In the genomic region with DNA sequence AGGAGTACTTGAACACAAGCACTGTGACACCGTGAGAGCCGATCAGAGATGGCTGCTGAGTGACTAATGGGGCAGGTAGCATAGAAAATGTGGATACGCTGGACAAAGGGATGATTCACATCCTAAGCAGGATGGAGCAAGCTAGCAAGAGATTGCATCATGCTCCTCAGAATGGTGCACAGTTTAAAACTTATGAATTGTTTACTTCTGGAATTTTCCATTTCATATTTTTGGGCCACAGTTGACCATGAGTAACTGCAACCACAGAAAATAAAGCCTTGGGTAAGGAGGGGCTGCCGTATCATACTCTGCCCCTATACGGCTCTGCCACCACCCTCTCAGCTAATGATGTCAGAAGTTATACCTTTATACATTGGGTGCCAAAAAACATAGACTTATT, we compare ENCODE assay signal across 10 cellular contexts. TPM values are rescaled to one million over a fixed set of nuclear protein-coding genes. Genes with fewer than 3 reads are reported as not detected.
DNase-seq lines count a peak whose midpoint lies in the region; ATAC-seq, FAIRE-seq and TF ChIP-seq lines count a peak whose summit lies in the region.
"Had no signal": no experiment of that assay in that cellular context is flagged by ENCODE, and none has a peak within 500 bp of the region (broad histone marks: within the 10 kb centered on the region; RNA-seq: fewer than 3 reads in every experiment).

No MANE protein-coding gene starts in this region.

- CTCF ChIA-PET in activated naive CD4-positive, alpha-beta T cell treated with anti-CD3 and anti-CD28 coated beads for 36 hours (lab: Charles Lee) = interaction anchor here (1.6 kb wide), 1 partner anchor 28 kb away, joined by 5 read pairs; no protein-coding TSS in a partner anchor
- CTCF ChIA-PET in activated naive CD4-positive, alpha-beta T cell treated with anti-CD3 and anti-CD28 coated beads, Interleukin-2, amount 10 ng/mL, durations not matched to agents 7 days and 5 days (lab: Charles Lee) = interaction anchor here (2.5 kb wide), 1 partner anchor 29 kb away, joined by 8 read pairs; no protein-coding TSS in a partner anchor

- H3K9me3 Mint-ChIP-seq in activated naive CD4-positive, alpha-beta T cell treated with anti-CD3 and anti-CD28 coated beads for 36 hours = peaks cover 20% of the 10 kb centered on the region
- peaks cover 16% of the 10 kb centered on the region for H3K9me3 Mint-ChIP-seq in activated naive CD4-positive, alpha-beta T cell treated with anti-CD3 and anti-CD28 coated beads, Interleukin-2, amount 10 ng/mL, durations not matched to agents 7 days and 5 days

- H3K27me3 ChIP-seq in upper lobe of left lung = no peaks in the 10 kb centered on the region

- H3K4me3 ChIP-seq in upper lobe of left lung = no peak overlapping the region

- peak; percentile 49 for DNase-seq in activated naive CD4-positive, alpha-beta T cell treated with anti-CD3 and anti-CD28 coated beads for 36 hours
- DNase-seq in activated naive CD4-positive, alpha-beta T cell treated with anti-CD3 and anti-CD28 coated beads, Interleukin-2, amount 10 ng/mL, durations not matched to agents 7 days and 5 days = no peak
- DNase-seq in T-helper 17 cell (no peak), fibroblast of the conjunctiva (ENCODE audit: low read depth) (peak; percentile 91), upper lobe of left lung (no peak), GM19239 (ENCODE audit: insufficient read length, low spot score) (no peak), NCI-H82 (lab: John Stamatoyannopoulos, UW) (no peak)
- DNase-seq: CD4-positive, alpha-beta memory T cell had no signal

- peaks cover 7% of the 10 kb centered on the region for H3K4me1 Mint-ChIP-seq in activated naive CD4-positive, alpha-beta T cell treated with anti-CD3 and anti-CD28 coated beads for 36 hours (ENCODE audit: low read depth)
- H3K4me1 Mint-ChIP-seq in activated naive CD4-positive, alpha-beta T cell treated with anti-CD3 and anti-CD28 coated beads, Interleukin-2, amount 10 ng/mL, durations not matched to agents 7 days and 5 days = peaks cover 5% of the 10 kb centered on the region
- H3K4me1 Mint-ChIP-seq in T-helper 17 cell = peaks cover 3% of the 10 kb centered on the region
- H3K4me1 Mint-ChIP-seq: neural crest cell had no signal

- intact Hi-C loops in activated naive CD4-positive, alpha-beta T cell treated with anti-CD3 and anti-CD28 coated beads for 36 hours (cut with micrococcal nuclease) = no loop called here

- H3K36me3 ChIP-seq in upper lobe of left lung = no peaks in the 10 kb centered on the region

- FAIRE-seq in GM19239 (lab: Jason Lieb, UNC) = no peak

- H3K27ac Mint-ChIP-seq in activated naive CD4-positive, alpha-beta T cell treated with anti-CD3 and anti-CD28 coated beads for 36 hours = peak overlapping the region; percentile 71
- no peak overlapping the region for H3K27ac Mint-ChIP-seq in activated naive CD4-positive, alpha-beta T cell treated with anti-CD3 and anti-CD28 coated beads, Interleukin-2, amount 10 ng/mL, durations not matched to agents 7 days and 5 days
- H3K27ac Mint-ChIP-seq in T-helper 17 cell = no peak overlapping the region
- H3K27ac Mint-ChIP-seq: CD4-positive, alpha-beta memory T cell had no signal

- no peak for TF ChIP-seq POLR2A in upper lobe of left lung (IDR thresholded peaks at IDR 0.05)

- H3K4me1 ChIP-seq in upper lobe of left lung = no peaks in the 10 kb centered on the region

- no peak overlapping the region for H3K27ac ChIP-seq in upper lobe of left lung

- H3K4me3 Mint-ChIP-seq in activated naive CD4-positive, alpha-beta T cell treated with anti-CD3 and anti-CD28 coated beads for 36 hours = no peak overlapping the region
- H3K4me3 Mint-ChIP-seq in activated naive CD4-positive, alpha-beta T cell treated with anti-CD3 and anti-CD28 coated beads, Interleukin-2, amount 10 ng/mL, durations not matched to agents 7 days and 5 days = no peak overlapping the region
- no peak overlapping the region for H3K4me3 Mint-ChIP-seq in T-helper 17 cell
- H3K4me3 Mint-ChIP-seq: CD4-positive, alpha-beta memory T cell; neural crest cell had no signal

- H3K27me3 Mint-ChIP-seq in activated naive CD4-positive, alpha-beta T cell treated with anti-CD3 and anti-CD28 coated beads for 36 hours (ENCODE audit: low read depth) = peaks cover 9% of the 10 kb centered on the region
- peaks cover 29% of the 10 kb centered on the region for H3K27me3 Mint-ChIP-seq in activated naive CD4-positive, alpha-beta T cell treated with anti-CD3 and anti-CD28 coated beads, Interleukin-2, amount 10 ng/mL, durations not matched to agents 7 days and 5 days
- peaks cover 7% of the 10 kb centered on the region for H3K27me3 Mint-ChIP-seq in T-helper 17 cell

- H3K9me3 ChIP-seq in T-helper 17 cell (ENCODE audit: control insufficient read depth, low read length, poor library complexity, severe bottlenecking) = peaks cover 3% of the 10 kb centered on the region
- peaks cover 3 to 11% (median 7%) of the 10 kb centered on the region in 4 donors for H3K9me3 ChIP-seq in upper lobe of left lung

- 70 to 71% methylated on average over 5 of the region's 5 CpGs for WGBS in upper lobe of left lung, 2 donors

- TF ChIP-seq CTCF in upper lobe of left lung (IDR thresholded peaks at IDR 0.05) = no peak

- no peak for TF ChIP-seq EP300 in upper lobe of left lung (IDR thresholded peaks at IDR 0.05)

- peaks cover 10% of the 10 kb centered on the region for H3K36me3 Mint-ChIP-seq in activated naive CD4-positive, alpha-beta T cell treated with anti-CD3 and anti-CD28 coated beads for 36 hours (ENCODE audit: low read depth)
- H3K36me3 Mint-ChIP-seq in activated naive CD4-positive, alpha-beta T cell treated with anti-CD3 and anti-CD28 coated beads, Interleukin-2, amount 10 ng/mL, durations not matched to agents 7 days and 5 days = peaks cover 8% of the 10 kb centered on the region
- peaks cover 5% of the 10 kb centered on the region for H3K36me3 Mint-ChIP-seq in T-helper 17 cell (ENCODE audit: low read depth)

- peak; percentile 32 for ATAC-seq in T-helper 17 cell
- peak; percentile 43 to 77 for ATAC-seq in upper lobe of left lung (ENCODE audit: low FRiP score in 2 of 2)
- no peak for ATAC-seq in GM18873 (IDR thresholded peaks at IDR 0.05; ENCODE audit: low FRiP score, unreplicated experiment)

RNA-seq across cellular contexts. Expression of a gene that starts 23.3 kb away (rescaled TPM):
- total RNA-seq in activated naive CD4-positive, alpha-beta T cell treated with anti-CD3 and anti-CD28 coated beads for 36 hours = 10 to 100 TPM; 62.2 to 64.7 TPM
- total RNA-seq in T-helper 17 cell (100 to 1,000 TPM; 121 to 136 TPM), upper lobe of left lung (100 to 1,000 TPM in 5 of 6 donors, 10 to 100 TPM in 1; 84.5 to 190 (median 132) TPM)

RNA-seq across cellular contexts. Expression of a gene that starts 27.8 kb away (rescaled TPM):
- 100 to 1,000 TPM; 117 to 121 TPM for total RNA-seq in activated naive CD4-positive, alpha-beta T cell treated with anti-CD3 and anti-CD28 coated beads for 36 hours
- total RNA-seq in T-helper 17 cell (100 to 1,000 TPM; 649 to 800 TPM), upper lobe of left lung (100 to 1,000 TPM; 103 to 265 (median 176) TPM)

Comparison
In these comparisons a context has a peak if more than half of its experiments do, and no peak if none do; other contexts are left out.
1. DNase-seq: peak in activated naive CD4-positive, alpha-beta T cell treated with anti-CD3 and anti-CD28 coated beads for 36 hours (single experiment) and fibroblast of the conjunctiva (single experiment); none in activated naive CD4-positive, alpha-beta T cell treated with anti-CD3 and anti-CD28 coated beads, Interleukin-2, amount 10 ng/mL, durations not matched to agents 7 days and 5 days (single experiment), T-helper 17 cell (0 of 3), upper lobe of left lung (0 of 2), GM19239 (single experiment) and NCI-H82 (single experiment).